ENCODE assay signal across 8 cellular contexts in the genomic region with DNA sequence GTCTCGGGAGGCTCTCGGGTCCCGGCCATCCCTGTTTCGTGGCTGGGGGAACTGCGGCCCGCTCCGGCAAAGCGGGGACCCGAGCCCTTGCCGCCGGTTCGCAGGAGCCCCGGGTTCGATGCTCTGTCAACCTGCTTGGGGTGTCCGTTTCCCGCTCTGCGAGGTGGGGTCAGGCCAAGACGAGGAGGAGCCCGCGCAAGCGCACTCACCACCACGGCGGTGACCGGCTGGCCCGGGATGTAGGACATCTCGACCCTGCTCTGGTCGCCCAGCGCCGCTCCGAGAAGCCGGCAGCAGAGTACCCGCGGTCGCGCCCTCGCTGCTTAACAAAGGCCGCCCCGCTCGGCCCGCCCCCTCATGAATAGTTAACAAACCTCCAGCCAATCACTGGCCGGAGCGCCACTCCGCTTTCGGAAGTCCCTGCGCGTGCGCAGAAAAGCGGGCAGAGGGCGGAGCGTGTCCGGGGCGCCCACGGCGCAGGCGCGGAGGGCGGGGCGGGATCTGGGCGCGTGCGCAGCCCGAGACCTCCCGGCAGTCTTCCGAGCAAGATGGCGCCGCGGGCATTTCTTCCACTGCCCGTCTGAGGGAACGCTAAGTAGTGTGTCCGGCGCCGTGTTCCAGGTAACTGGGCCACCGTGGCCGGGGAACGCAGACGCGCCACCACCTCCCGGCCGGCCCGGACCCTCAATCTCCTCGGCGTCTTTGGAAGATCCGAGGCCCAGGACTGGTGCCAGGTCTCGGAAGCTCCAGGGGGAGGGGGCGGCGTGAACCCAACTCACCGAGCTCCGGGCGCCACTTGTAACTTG. TPM values are rescaled to one million over a fixed set of nuclear protein-coding genes. Genes with fewer than 3 reads are reported as not detected.
DNase-seq lines count a peak whose midpoint lies in the region; ATAC-seq and TF ChIP-seq lines count a peak whose summit lies in the region.

A gene (plus strand): TSS at position 534 of the 806 bp plus-strand sequence. CDS start 335 bp downstream, outside the sequence.
A gene with protein sequence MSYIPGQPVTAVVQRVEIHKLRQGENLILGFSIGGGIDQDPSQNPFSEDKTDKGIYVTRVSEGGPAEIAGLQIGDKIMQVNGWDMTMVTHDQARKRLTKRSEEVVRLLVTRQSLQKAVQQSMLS (minus strand): TSS at position 300 of the 806 bp plus-strand sequence. CDS start 52 bp downstream, at position 248.

- H3K27ac ChIP-seq in ovary, result peak within 1 kb of the TSS; percentile 89 to 93
- H3K27ac ChIP-seq in thyroid gland, result peak within 1 kb of the TSS; percentile 89 to 99 (median 98)

- ATAC-seq in HG02678 (IDR thresholded peaks at IDR 0.05; ENCODE audit: unreplicated experiment) (peak; percentile 86), Right ventricle myocardium inferior (peak; percentile 94)

- peak; percentile 85 for TF ChIP-seq POLR2A in GM10847 (IDR thresholded peaks at IDR 0.05; ENCODE audit: extremely low read depth, insufficient read length)
- peak; percentile 75 for TF ChIP-seq POLR2A in ovary (IDR thresholded peaks at IDR 0.05)
- peak; percentile 71 to 96 for TF ChIP-seq POLR2A in thyroid gland (IDR thresholded peaks at IDR 0.05)

- H3K4me1 ChIP-seq in ovary (ENCODE audit: insufficient read depth) (peaks cover 19% of the 10 kb centered on the region), thyroid gland (peaks cover 14 to 25% of the 10 kb centered on the region in 2 donors)

- H3K27me3 ChIP-seq in ovary (no peaks in the 10 kb centered on the region), thyroid gland (no peaks in the 10 kb centered on the region)

- H3K9me3 ChIP-seq in ovary (no peaks in the 10 kb centered on the region), thyroid gland (no peaks in the 10 kb centered on the region)

- 0% methylated on average over 28 to 89 of the region's 89 CpGs for WGBS in ovary, 3 donors
- WGBS in thyroid gland, 2 donors, result 0% methylated on average over 9 to 16 of the region's 89 CpGs

- no peak for TF ChIP-seq EP300 in ovary (IDR thresholded peaks at IDR 0.05)

- TF ChIP-seq CTCF in ovary (IDR thresholded peaks at IDR 0.05) (no peak), thyroid gland (IDR thresholded peaks at IDR 0.05) (no peak)

- peak; percentile 94 to 97 (median 95) for DNase-seq in NCI-H1417 (lab: John Stamatoyannopoulos, UW)
- peak; percentile 87 to 96 for DNase-seq in SW 1271 (lab: John Stamatoyannopoulos, UW)
- DNase-seq in activated naive CD8-positive, alpha-beta T cell treated with anti-CD3 and anti-CD28 coated beads, Interleukin-2, amount 50 U/mL, for 16 hours (ENCODE audit: low read depth, low spot score), result peak; percentile 93
- DNase-seq in Right ventricle myocardium inferior (ENCODE audit: missing footprints), result peak; percentile 100
- DNase-seq in ovary, result peak; percentile 99
- peak; percentile 99 for DNase-seq in thyroid gland

- no peaks in the 10 kb centered on the region for H3K36me3 ChIP-seq in ovary
- H3K36me3 ChIP-seq in thyroid gland, result peaks cover 11 to 14% of the 10 kb centered on the region in 2 donors

- H3K4me3 ChIP-seq in ovary (peak within 1 kb of the TSS; percentile 88), thyroid gland (replicated peaks in 1 of 3) (peak within 1 kb of the TSS; percentile 80 to 99 (median 83))

- intact Hi-C loops in Right ventricle myocardium inferior (cut with DNase I), result no loop called here
- intact Hi-C loops in ovary (cut with DNase I), result loop anchor here in 1 of 4 donors (10.0 kb wide), 1 partner anchor 134 kb away; no protein-coding TSS in a partner anchor
- intact Hi-C loops in thyroid gland (cut with DNase I), result no loop called here

RNA-seq across cellular contexts. Expression of the first gene that starts in this region (rescaled TPM):
- 65.5 TPM for total RNA-seq in Right ventricle myocardium inferior
- 10 to 100 TPM in 6 of 7 donors, 1 to 10 TPM in 1; 7.6 to 28.7 (median 20.5) TPM for total RNA-seq in ovary
- polyA plus RNA-seq in ovary, result 10 to 100 TPM; 20.3 to 38.9 TPM
- 10 to 100 TPM in 2 of 4 donors, 1 to 10 TPM in 2; 4.1 to 17.3 (median 11.5) TPM for total RNA-seq in thyroid gland

RNA-seq across cellular contexts. Expression of the second gene that starts in this region (rescaled TPM):
- 157 TPM for total RNA-seq in Right ventricle myocardium inferior
- 100 to 1,000 TPM in 6 of 7 donors, 10 to 100 TPM in 1; 64.3 to 166 (median 128) TPM for total RNA-seq in ovary
- 100 to 1,000 TPM in 1 of 2 donors, 10 to 100 TPM in 1; 48.7 to 100 TPM for polyA plus RNA-seq in ovary
- total RNA-seq in thyroid gland, result 100 to 1,000 TPM in 2 of 4 donors, 10 to 100 TPM in 2; 62.9 to 151 (median 120) TPM

Comparison
In these comparisons a context has a peak if more than half of its experiments do, and no peak if none do; other contexts are left out.
1. Peak in every context shown above with its lines: DNase-seq, ATAC-seq, H3K4me3 ChIP-seq and H3K27ac ChIP-seq.